In genomic region chr9:120109242-120109641, GRCh38 we compare ENCODE assay signal across 11 cellular contexts.
DNase-seq lines count a peak whose midpoint lies in the region; ATAC-seq and TF ChIP-seq lines count a peak whose summit lies in the region.
"Had no signal": no experiment of that assay in that cellular context is flagged by ENCODE, and none has a peak within 500 bp of the region (broad histone marks: within the 10 kb centered on the region; RNA-seq: fewer than 3 reads in every experiment).

No MANE protein-coding gene starts in this region.

- H3K4me2 ChIP-seq in GM23248 (ENCODE audit: unreplicated experiment) (no peak overlapping the region), OCI-LY1 (ENCODE audit: low read length) (no peak overlapping the region)

- H3K79me2 ChIP-seq in GM23248 (ENCODE audit: insufficient read depth) (no peaks in the 10 kb centered on the region), OCI-LY1 (ENCODE audit: insufficient read depth, low read length) (no peaks in the 10 kb centered on the region)

- H3F3A ChIP-seq in GM23248 (ENCODE audit: insufficient read depth) (no peaks in the 10 kb centered on the region), OCI-LY1 (ENCODE audit: insufficient read depth, low read length) (no peaks in the 10 kb centered on the region)

- no peak overlapping the region for H3K27ac ChIP-seq in GM23248
- no peak overlapping the region for H3K27ac ChIP-seq in OCI-LY1 (ENCODE audit: low read depth, low read length, poor library complexity, severe bottlenecking)

- H3K9me2 ChIP-seq in GM23248 (ENCODE audit: insufficient read depth) (no peaks in the 10 kb centered on the region), OCI-LY1 (ENCODE audit: low read depth, low read length) (no peaks in the 10 kb centered on the region)

- DNase-seq in DMS53 (lab: John Stamatoyannopoulos, UW) (peak; percentile 56), DMS53 treated with DMSO at 0.1 percent for 48 hours (lab: John Stamatoyannopoulos, UW; ENCODE audit: unreplicated experiment) (no peak), GM23248 (peak; percentile 24), iPS-NIHi11 (ENCODE audit: low spot score) (peak; percentile 82), occipital lobe (lab: John Stamatoyannopoulos, UW) (no peak), activated T-cell treated with anti-CD3 and anti-CD28 coated beads for 4 hours (no peak)
- DNase-seq: activated gamma-delta T cell, T1000 had no signal

- peak; percentile 38; the same call in 1 of the 2 replicates for TF ChIP-seq CTCF in OCI-LY1 (IDR thresholded peaks at IDR 0.05; ENCODE audit: low read length)

- H3K4me1 ChIP-seq in GM23248 (ENCODE audit: insufficient read depth) (no peaks in the 10 kb centered on the region), OCI-LY1 (ENCODE audit: insufficient read depth, low read length, severe bottlenecking) (no peaks in the 10 kb centered on the region)

- H3K4me3 ChIP-seq in GM23248 = no peak overlapping the region
- no peak overlapping the region for H3K4me3 ChIP-seq in OCI-LY1 (ENCODE audit: low read depth, low read length, poor library complexity, severe bottlenecking)

- in situ Hi-C loops in GM23248 (cut with MboI) = no loop called here

- H3K9me3 ChIP-seq in GM23248 (ENCODE audit: low read depth) = no peaks in the 10 kb centered on the region
- no peaks in the 10 kb centered on the region for H3K9me3 ChIP-seq in OCI-LY1 (ENCODE audit: low read length)

- H3K36me3 ChIP-seq in GM23248 (ENCODE audit: low read depth) (no peaks in the 10 kb centered on the region), OCI-LY1 (ENCODE audit: insufficient read depth, low read length) (no peaks in the 10 kb centered on the region)

- H2AFZ ChIP-seq in GM23248 = no peak overlapping the region
- no peak overlapping the region for H2AFZ ChIP-seq in OCI-LY1 (ENCODE audit: low read length)

- no peak for ATAC-seq in GM21515 (IDR thresholded peaks at IDR 0.05; ENCODE audit: unreplicated experiment)
- ATAC-seq: left lobe of liver had no signal

- H3K9ac ChIP-seq in GM23248 (no peak overlapping the region), OCI-LY1 (ENCODE audit: low read length) (no peak overlapping the region)

- WGBS in GM23248 (ENCODE audit: low coverage in 1 of 2, low lambda C conversion rate in 2 of 2, missing lambda C conversion rate in 2 of 2), 2 experiments = 57 to 63% methylated on average over 3 of the region's 3 CpGs

- H3K27me3 ChIP-seq in GM23248 (replicated peaks; ENCODE audit: insufficient read depth) (no peaks in the 10 kb centered on the region), OCI-LY1 (ENCODE audit: insufficient read depth, low read length) (no peaks in the 10 kb centered on the region)

- H4K20me1 ChIP-seq in GM23248 (ENCODE audit: insufficient read depth) = no peaks in the 10 kb centered on the region
- no peaks in the 10 kb centered on the region for H4K20me1 ChIP-seq in OCI-LY1 (ENCODE audit: insufficient read depth, low read length)

Comparison
In these comparisons a context has a peak if more than half of its experiments do, and no peak if none do; other contexts are left out.
1. DNase-seq: peak in DMS53 (single experiment), GM23248 (single experiment) and iPS-NIHi11 (single experiment); none in DMS53 treated with DMSO at 0.1 percent for 48 hours (single experiment), occipital lobe (single experiment) and activated T-cell treated with anti-CD3 and anti-CD28 coated beads for 4 hours (single experiment).